ENCODE assay signal across 21 cellular contexts in the genomic region with DNA sequence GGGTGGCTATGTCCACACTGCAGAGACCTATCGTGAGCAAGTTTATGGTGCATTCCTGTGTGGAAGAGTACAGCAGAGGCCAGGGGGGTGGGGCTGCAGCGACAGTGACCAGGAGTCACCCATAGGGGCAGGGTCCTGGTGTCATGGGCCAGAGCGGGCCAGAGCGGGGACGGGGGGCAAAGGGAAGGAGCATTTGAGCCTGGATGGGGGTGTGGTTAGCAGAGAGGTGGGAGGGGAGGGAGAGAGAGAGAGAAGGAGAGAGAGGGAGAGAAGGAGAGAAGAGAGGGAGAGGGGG. TPM values are rescaled to one million over a fixed set of nuclear protein-coding genes. Genes with fewer than 3 reads are reported as not detected.
DNase-seq lines count a peak whose midpoint lies in the region; ATAC-seq, FAIRE-seq and TF ChIP-seq lines count a peak whose summit lies in the region.
"Had no signal": no experiment of that assay in that cellular context is flagged by ENCODE, and none has a peak within 500 bp of the region (broad histone marks: within the 10 kb centered on the region; RNA-seq: fewer than 3 reads in every experiment).

No MANE protein-coding gene starts in this region.

- H3K9ac ChIP-seq in SK-N-SH (no peak overlapping the region), K562 (ENCODE audit: insufficient read depth in 1 of 2, low read depth in 2 of 2, low read length in 2 of 2) (no peak overlapping the region)
- H3K9ac ChIP-seq: BLaER1 treated with 17β-estradiol and CSF1 and Interleukin-3, amounts not matched to agents 10 nM and 100 nM had no signal

- WGBS in SK-N-SH (ENCODE audit: low lambda C conversion rate) = 39% methylated on average over 5 of the region's 5 CpGs
- 0% methylated on average over 2 of the region's 5 CpGs for WGBS in K562 (ENCODE audit: insufficient coverage, low coverage, missing lambda C conversion rate)
- WGBS in ovary, 3 donors = 9 to 15% (median 12%) methylated on average over 5 of the region's 5 CpGs

- H3K36me3 Mint-ChIP-seq in endothelial cell (ENCODE audit: low read depth, unreplicated experiment) = no peaks in the 10 kb centered on the region
- H3K36me3 Mint-ChIP-seq: CD8-positive, alpha-beta T cell had no signal

- no peak for TF ChIP-seq CTCF in SK-N-SH (IDR thresholded peaks at IDR 0.05)
- no peak for TF ChIP-seq CTCF in K562 (IDR thresholded peaks at IDR 0.05 in 2 of 3, conservative IDR thresholded peaks at IDR 0.05 in 1 of 3; ENCODE audit: insufficient read depth in 2 of 3, low read depth in 1 of 3, low read length in 3 of 3)
- no peak for TF ChIP-seq CTCF in endothelial cell (IDR thresholded peaks at IDR 0.05; ENCODE audit: unreplicated experiment)
- TF ChIP-seq CTCF in ovary (IDR thresholded peaks at IDR 0.05) = no peak

- DNase-seq in SK-N-SH = peak; percentile 33
- no peak for DNase-seq in K562 (ENCODE audit: extremely low read depth in 1 of 4, low spot score in 3 of 4)
- peak; percentile 21 for DNase-seq in left kidney (ENCODE audit: low read depth, low spot score)
- DNase-seq in NCI-H1092 treated with DMSO at 0.1 percent for 48 hours (lab: John Stamatoyannopoulos, UW) = no peak
- no peak for DNase-seq in endothelial cell (ENCODE audit: low spot score)
- no peak for DNase-seq in hypothalamus (lab: John Stamatoyannopoulos, UW)
- no peak for DNase-seq in ovary
- DNase-seq: CD8-positive, alpha-beta T cell; DMS153; MV-4-11; NCI-H1694 treated with DMSO at 0.1 percent for 48 hours; NCI-H2081 treated with DMSO at 0.1 percent for 48 hours; NCI-H2171 treated with DMSO at 0.1 percent for 48 hours; NCI-H524 treated with DMSO at 0.1 percent for 48 hours had no signal

- no peak overlapping the region for H3K4me2 ChIP-seq in SK-N-SH
- no peak overlapping the region for H3K4me2 ChIP-seq in K562 (ENCODE audit: insufficient read depth, low read length)

- H3K4me3 ChIP-seq in SK-N-SH (ENCODE audit: low read depth in 2 of 2, low read length in 1 of 2) (no peak overlapping the region), K562 (no peak overlapping the region), ovary (no peak overlapping the region)
- H3K4me3 ChIP-seq: BLaER1 treated with 17β-estradiol and CSF1 and Interleukin-3, amounts not matched to agents 10 nM and 100 nM; SJSA1 had no signal

- H3K9me3 Mint-ChIP-seq in endothelial cell (ENCODE audit: unreplicated experiment) = no peaks in the 10 kb centered on the region
- H3K9me3 Mint-ChIP-seq: CD8-positive, alpha-beta T cell had no signal

- in situ Hi-C loops in K562 (cut with MboI) = no loop called here

- H3K27me3 ChIP-seq in SK-N-SH (ENCODE audit: insufficient read depth) (no peaks in the 10 kb centered on the region; the same call in 1 of the 2 replicates), K562 (ENCODE audit: control insufficient read depth in 2 of 2, insufficient read depth in 2 of 2, low read length in 2 of 2) (peaks cover 25 to 78% of the 10 kb centered on the region in 2 experiments; a peak in 4 of 5 replicates), ovary (no peaks in the 10 kb centered on the region)

- no peak for FAIRE-seq in K562 (lab: Jason Lieb, UNC)
- FAIRE-seq: GM12891, RCC 7860 had no signal

- peaks cover 5% of the 10 kb centered on the region for H3K27me3 Mint-ChIP-seq in endothelial cell (ENCODE audit: unreplicated experiment)

- ATAC-seq in SK-N-SH treated with all-trans-retinoic acid at 6 μM for 48 hours = no peak
- ATAC-seq in K562 = peak; percentile 50; the same call in 2 of the 3 replicates
- ATAC-seq: CD8-positive, alpha-beta T cell had no signal

- H3K9me2 ChIP-seq in SK-N-SH = no peaks in the 10 kb centered on the region

- peaks cover 14% of the 10 kb centered on the region for H3K4me1 Mint-ChIP-seq in endothelial cell (ENCODE audit: unreplicated experiment)

- H3K27ac Mint-ChIP-seq in endothelial cell (ENCODE audit: unreplicated experiment) = no peak overlapping the region
- H3K27ac Mint-ChIP-seq: CD8-positive, alpha-beta T cell had no signal

- no peaks in the 10 kb centered on the region for H3F3A ChIP-seq in SK-N-SH (replicated peaks; ENCODE audit: insufficient read depth)

- H3K79me2 ChIP-seq in SK-N-SH (ENCODE audit: insufficient read depth) (no peaks in the 10 kb centered on the region), K562 (ENCODE audit: control insufficient read depth, insufficient read depth, low read length) (no peaks in the 10 kb centered on the region)

- no peak overlapping the region for H3K4me3 Mint-ChIP-seq in endothelial cell (ENCODE audit: unreplicated experiment)
- H3K4me3 Mint-ChIP-seq: CD8-positive, alpha-beta T cell had no signal

- no peaks in the 10 kb centered on the region for H3K4me1 ChIP-seq in SK-N-SH (ENCODE audit: control insufficient read depth in 1 of 2, insufficient read depth in 2 of 2, low read depth in 1 of 2, low read length in 1 of 2)
- H3K4me1 ChIP-seq in K562 (replicated peaks in 1 of 2; ENCODE audit: control insufficient read depth in 2 of 2, insufficient read depth in 2 of 2, low read length in 2 of 2) = peaks cover 0 to under 1% of the 10 kb centered on the region in 2 experiments; a peak in 1 of 5 replicates
- H3K4me1 ChIP-seq in ovary (ENCODE audit: insufficient read depth) = no peaks in the 10 kb centered on the region
- H3K4me1 ChIP-seq: SJSA1 had no signal

- TF ChIP-seq RAD21 in SK-N-SH (IDR thresholded peaks at IDR 0.05; ENCODE audit: low read length) (no peak), K562 (CRISPR knock-in tag; conservative IDR thresholded peaks at IDR 0.05 in 1 of 2, IDR thresholded peaks at IDR 0.05 in 1 of 2) (no peak)

- H3K36me3 ChIP-seq in SK-N-SH (replicated peaks in 1 of 2; ENCODE audit: control insufficient read depth in 1 of 2, insufficient read depth in 2 of 2, low read length in 1 of 2) = no peaks in the 10 kb centered on the region
- no peaks in the 10 kb centered on the region for H3K36me3 ChIP-seq in K562 (ENCODE audit: control insufficient read depth, insufficient read depth, low read length)
- H3K36me3 ChIP-seq in ovary = no peaks in the 10 kb centered on the region
- H3K36me3 ChIP-seq: BLaER1 treated with 17β-estradiol and CSF1 and Interleukin-3, amounts not matched to agents 10 nM and 100 nM; SJSA1 had no signal

- H4K20me1 ChIP-seq in SK-N-SH (ENCODE audit: insufficient read depth) = no peaks in the 10 kb centered on the region
- 0 out of 2 replicates have a peak, but pooled peaks cover 8% of the 10 kb centered on the region for H4K20me1 ChIP-seq in K562 (replicated peaks; ENCODE audit: control insufficient read depth, insufficient read depth, low read length)

- no peaks in the 10 kb centered on the region for H3K9me1 ChIP-seq in K562 (ENCODE audit: control insufficient read depth, insufficient read depth, low read length)

- H3K27ac ChIP-seq in SK-N-SH (ENCODE audit: low read depth in 2 of 2, low read length in 1 of 2) (no peak overlapping the region), K562 (ENCODE audit: extremely low read depth, low read depth, low read length) (no peak overlapping the region), ovary (no peak overlapping the region)
- H3K27ac ChIP-seq: 22Rv1; BLaER1 treated with 17β-estradiol and CSF1 and Interleukin-3, amounts not matched to agents 10 nM and 100 nM; SJSA1 had no signal

- TF ChIP-seq EP300 in SK-N-SH (IDR thresholded peaks at IDR 0.05; ENCODE audit: borderline replicate concordance in 1 of 2, low read depth in 1 of 2, low read length in 1 of 2) (no peak), K562 (IDR thresholded peaks at IDR 0.05; ENCODE audit: low read length) (no peak), ovary (IDR thresholded peaks at IDR 0.05) (no peak)

- intact Hi-C loops in K562 (cut with micrococcal nuclease) = no loop called here
- intact Hi-C loops in ovary (cut with DNase I) = no loop called here

- POLR2A ChIA-PET in SK-N-SH (lab: Yijun Ruan, JAX) = no interaction called here
- POLR2A ChIA-PET in K562 (lab: Yijun Ruan, JAX) = no interaction called here

- H2AFZ ChIP-seq in SK-N-SH (ENCODE audit: low read depth) (no peak overlapping the region), K562 (ENCODE audit: low read depth, low read length) (no peak overlapping the region)

- H3K9me3 ChIP-seq in SK-N-SH = no peaks in the 10 kb centered on the region
- H3K9me3 ChIP-seq in K562 (replicated peaks; ENCODE audit: control insufficient read depth, insufficient read depth, low read depth, low read length) = no peaks in the 10 kb centered on the region
- H3K9me3 ChIP-seq in ovary = no peaks in the 10 kb centered on the region
- H3K9me3 ChIP-seq: BLaER1 treated with 17β-estradiol and CSF1 and Interleukin-3, amounts not matched to agents 10 nM and 100 nM; SJSA1 had no signal

- CTCF ChIA-PET in SK-N-SH (lab: Yijun Ruan, JAX) = interaction anchor here (2.6 kb wide), 1 partner anchor 16 kb away, joined by 12 read pairs; no protein-coding TSS in a partner anchor
- CTCF ChIA-PET in K562 (lab: Yijun Ruan, JAX; ENCODE audit: low intra/inter-chr PET ratio) = no interaction called here

- no TSS peak for BruUV-seq in K562 (replicated peaks; lab: Mats Ljungman, UMichigan)

- TF ChIP-seq POLR2A in K562 (conservative IDR thresholded peaks at IDR 0.05) (no peak), ovary (IDR thresholded peaks at IDR 0.05) (no peak)

TF ChIP-seq in SK-N-SH treated with all-trans-retinoic acid at 6 μM for 48 hours, 23 proteins besides CTCF, POLR2A, EP300 and RAD21 (continues in another document):
- no peak for TF ChIP-seq ZNF8 (CRISPR knock-in tag; IDR thresholded peaks at IDR 0.05)

RNA-seq across cellular contexts. Expression of gene JPH3, which starts 17.8 kb away (rescaled TPM):
- polyA plus RNA-seq in SK-N-SH (2012; rRNA removed) (0.25 and 0.26 TPM in 2 replicates), K562 (2011; rRNA removed) (0.04 TPM in 1 of 2 replicates, not detected in the other), K562 (2014; fragmentation: Illumina TruSeq; extraction: Trizol) (not detected in 2 replicates), K562 (2014; fragmentation: Nextera tagmentation; extraction: Ambion mirVana) (not detected), K562 (2014; rRNA removed) (0.01 TPM in 1 of 2 replicates, not detected in the other), ovary (under 1 TPM; 0.22 to 0.23 TPM)
- polyA plus RNA-seq in SK-N-SH (2012; cell fraction: cytosol; rRNA removed) = 0.19 and 0.66 TPM in 2 replicates
- 0.15 and 0.20 TPM in 2 replicates for polyA plus RNA-seq in SK-N-SH (2012; cell fraction: nucleus; rRNA removed)
- 0.07 TPM in 1 of 2 replicates, not detected in the other for total RNA-seq in K562 (2011; cell fraction: chromatin; rRNA removed; ENCODE audit: low replicate concordance)
- 0.17 TPM in 1 of 2 replicates, not detected in the other for total RNA-seq in K562 (2011; cell fraction: nucleolus; rRNA removed)
- not detected in 2 replicates for total RNA-seq in K562 (2011; cell fraction: nucleoplasm; rRNA removed)
- total RNA-seq in K562 (2014; rRNA removed) (not detected in 2 replicates), K562 (2014; rRNA removed; fragmentation: Illumina TruSeq; extraction: Trizol) (not detected in 2 replicates), K562 (2015; rRNA removed; fragmentation: Illumina TruSeq; extraction: Trizol) (not detected in 2 replicates), K562 (2021) (0.07 TPM in 1 of 2 replicates, not detected in the other), endothelial cell (ENCODE audit: unreplicated experiment) (19.1 TPM), ovary (under 1 TPM in 4 of 7 donors, not detected in 3; 0.11 to 0.62 (median 0.47) TPM)
- 0.03 TPM in 1 of 2 replicates, not detected in the other for polyA plus RNA-seq in K562 (2011; cell fraction: cytosol; rRNA removed)
- not detected in 2 replicates for polyA plus RNA-seq in K562 (2011; cell fraction: nucleus; rRNA removed)
- 0.04 and 0.07 TPM in 2 replicates for polyA plus RNA-seq in K562 (2012)
- not detected in 2 replicates for polyA minus RNA-seq in K562 (2011; rRNA and poly(A)+ RNA removed)
- polyA minus RNA-seq in K562 (2011; cell fraction: cytosol; rRNA and poly(A)+ RNA removed) = not detected in 2 replicates
- polyA minus RNA-seq in K562 (2011; cell fraction: nucleus; rRNA and poly(A)+ RNA removed) = not detected in 2 replicates
- total RNA-seq: CD8-positive, alpha-beta T cell; OCI-LY7 had no signal

Comparison
In these comparisons a context has a peak if more than half of its experiments do, and no peak if none do; other contexts are left out.
1. DNase-seq: peak in SK-N-SH (single experiment) and left kidney (single experiment); none in K562 (0 of 4), NCI-H1092 treated with DMSO at 0.1 percent for 48 hours (single experiment), endothelial cell (single experiment), hypothalamus (0 of 51) and ovary (0 of 5).
2. RNA of gene JPH3, which starts 17.8 kb away (total RNA-seq): 19.1 TPM in endothelial cell (single experiment); 0.11 to 0.62 TPM in ovary and 0.07 to 0.17 TPM in K562; every median in the first group is over 10 times any median in the second.